ENCODE assay signal across 8 cellular contexts in the genomic region with DNA sequence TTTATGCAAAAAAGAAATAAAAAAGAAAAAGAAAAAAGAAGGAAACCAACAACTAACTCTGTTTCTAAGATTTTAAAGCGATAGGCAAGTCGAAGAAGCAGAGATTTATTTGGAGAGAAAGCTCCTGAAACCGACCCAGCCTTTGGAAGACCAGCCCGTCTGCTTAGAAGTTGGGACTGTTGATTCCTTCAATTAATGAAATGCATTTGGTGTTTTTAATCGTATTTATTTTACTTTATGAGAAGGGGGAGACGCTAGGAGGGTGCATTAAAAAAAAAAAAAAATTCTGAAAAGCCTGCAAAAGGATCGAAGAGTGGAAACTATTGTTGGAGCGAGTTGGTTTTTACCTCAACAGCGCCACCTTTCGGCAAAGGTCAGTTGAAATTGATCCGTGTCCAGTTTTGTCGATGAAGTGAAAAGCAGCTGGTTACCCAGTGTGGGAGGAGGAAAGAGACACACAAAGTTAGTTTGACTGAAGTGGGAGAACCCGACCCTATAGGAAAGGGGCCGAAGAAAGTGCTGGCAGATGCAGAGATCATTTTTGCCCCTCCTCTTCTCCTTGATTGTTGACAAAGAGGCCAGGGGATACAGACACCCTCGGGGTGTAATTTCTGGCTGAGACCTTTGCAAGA.
DNase-seq lines count a peak whose midpoint lies in the region; ATAC-seq and TF ChIP-seq lines count a peak whose summit lies in the region.

No MANE protein-coding gene starts in this region.

- DNase-seq in AG20443 (ENCODE audit: low spot score) (peak; percentile 69), HAP-1 (ENCODE audit: low spot score in 2 of 2) (peak; percentile 76 to 91), NCI-H774 (lab: John Stamatoyannopoulos, UW) (peak; percentile 25), epithelial cell of esophagus (ENCODE audit: low read depth) (peak; percentile 82), middle frontal gyrus (ENCODE audit: extremely low spot score, low spot score) (peak; percentile 63)
- peak; percentile 71 for DNase-seq in activated CD8-positive, alpha-beta memory T cell treated with anti-CD3 and anti-CD28 coated beads, Interleukin-2, amount 50 U/mL, for 24 hours (ENCODE audit: extremely low read depth)
- DNase-seq in stimulated activated CD8-positive, alpha-beta memory T cell treated with anti-CD3 and anti-CD28 coated beads, Interleukin-15, amount 100 ng/mL, for 24 hours (ENCODE audit: low read depth), result peak; percentile 64

- ATAC-seq in HG03439 (IDR thresholded peaks at IDR 0.05; ENCODE audit: unreplicated experiment), result no peak

- H3K9me3 ChIP-seq in HAP-1, result no peaks in the 10 kb centered on the region

- H3K4me1 ChIP-seq in HAP-1, result peaks cover 26% of the 10 kb centered on the region

- TF ChIP-seq CTCF in epithelial cell of esophagus (IDR thresholded peaks at IDR 0.05; ENCODE audit: insufficient read depth, low read depth, low read length, missing control alignments), result peak; percentile 84

- no peaks in the 10 kb centered on the region for H3K27me3 ChIP-seq in HAP-1 (ENCODE audit: low read depth)

- H3K36me3 ChIP-seq in HAP-1 (replicated peaks), result no peaks in the 10 kb centered on the region

- H3K4me3 ChIP-seq in HAP-1 (peak overlapping the region; percentile 55), epithelial cell of esophagus (ENCODE audit: low read length) (peak overlapping the region; percentile 78)

- in situ Hi-C loops in HAP-1 (cut with MboI; ENCODE audit: low sequenced_read_pairs), result loop anchor here (25.0 kb wide), 2 partner anchors 485 to 1490 kb away; no protein-coding TSS in a partner anchor

Comparison
In these comparisons a context has a peak if more than half of its experiments do, and no peak if none do; other contexts are left out.
1. DNase-seq: peak in every context shown above with its lines; median percentile 84 in HAP-1; 82 in epithelial cell of esophagus; 71 in activated CD8-positive, alpha-beta memory T cell treated with anti-CD3 and anti-CD28 coated beads, Interleukin-2, amount 50 U/mL, for 24 hours; 69 in AG20443; 64 in stimulated activated CD8-positive, alpha-beta memory T cell treated with anti-CD3 and anti-CD28 coated beads, Interleukin-15, amount 100 ng/mL, for 24 hours; 63 in middle frontal gyrus; 25 in NCI-H774.